Comparison of ENCODE assay signal across 10 cellular contexts in the genomic region with DNA sequence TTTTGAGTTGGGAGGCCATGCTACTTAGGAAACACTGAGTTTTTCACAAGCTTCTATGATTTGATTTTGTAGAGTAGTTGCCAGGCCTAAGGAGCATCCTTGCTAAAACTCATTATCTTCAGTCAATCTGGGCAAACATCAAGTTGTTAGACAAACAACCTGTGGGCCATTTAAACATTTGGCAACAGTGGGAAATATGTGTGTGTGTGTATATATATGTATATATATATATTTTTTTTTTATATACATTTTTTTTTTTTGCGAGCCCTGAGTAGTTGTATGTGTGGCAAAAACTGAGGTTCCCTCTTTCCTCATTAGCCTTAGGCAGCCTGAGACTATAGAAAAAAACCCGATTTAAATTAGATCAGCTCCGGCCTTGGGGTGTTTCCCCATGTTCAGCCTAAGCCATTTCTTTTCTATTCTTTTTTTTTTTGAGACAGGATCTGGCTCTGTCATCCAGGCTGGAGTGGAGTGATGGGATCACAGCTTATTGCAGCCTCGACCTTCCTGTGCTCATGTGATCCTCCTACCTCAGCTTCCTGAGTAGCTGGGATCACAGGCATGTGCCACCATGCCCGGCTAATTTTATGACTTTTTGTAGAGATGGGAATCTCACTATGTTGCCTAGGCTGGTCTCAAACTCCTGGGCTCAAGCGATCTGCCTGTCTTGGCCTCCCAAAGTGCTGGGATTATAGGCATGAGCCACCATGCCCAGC. TPM values are rescaled to one million over a fixed set of nuclear protein-coding genes. Genes with fewer than 3 reads are reported as not detected.
DNase-seq lines count a peak whose midpoint lies in the region; ATAC-seq and TF ChIP-seq lines count a peak whose summit lies in the region.
"Had no signal": no experiment of that assay in that cellular context is flagged by ENCODE, and none has a peak within 500 bp of the region (broad histone marks: within the 10 kb centered on the region; RNA-seq: fewer than 3 reads in every experiment).

No MANE protein-coding gene starts in this region.

- peaks cover 1% of the 10 kb centered on the region for H3K36me3 Mint-ChIP-seq in activated T-cell treated with anti-CD3 and anti-CD28 coated beads, Interleukin-2, amount 50 U/mL, for 4 hours (ENCODE audit: insufficient read depth)
- peaks cover 7% of the 10 kb centered on the region for H3K36me3 Mint-ChIP-seq in activated CD8-positive, alpha-beta T cell treated with anti-CD3 and anti-CD28 coated beads for 36 hours (ENCODE audit: low read depth)

- CTCF ChIA-PET in activated CD8-positive, alpha-beta T cell treated with anti-CD3 and anti-CD28 coated beads for 36 hours (lab: Charles Lee): interaction anchor here (0.8 to 4.4 kb wide), 3 partner anchors 17 to 108 kb away, joined by 3 to 35 read pairs (median 6); partner anchors contain the start of genes HTD2 and RPP14

- H3K4me3 Mint-ChIP-seq in activated T-cell treated with anti-CD3 and anti-CD28 coated beads, Interleukin-2, amount 50 U/mL, for 4 hours: peak overlapping the region; percentile 38
- H3K4me3 Mint-ChIP-seq in activated CD8-positive, alpha-beta T cell treated with anti-CD3 and anti-CD28 coated beads for 36 hours: peak overlapping the region; percentile 2
- peak overlapping the region; percentile 54 to 67 for H3K4me3 Mint-ChIP-seq in stimulated activated naive CD8-positive, alpha-beta T cell treated with anti-CD3 and anti-CD28 coated beads, Interleukin-15, amount 100 ng/mL, for 72 hours

- POLR2A ChIA-PET in activated CD8-positive, alpha-beta T cell treated with anti-CD3 and anti-CD28 coated beads for 36 hours (lab: Charles Lee): interaction anchor here (1.0 to 1.5 kb wide), 3 partner anchors 8 to 16 kb away, joined by 3 to 7 read pairs (median 4); partner anchors contain the start of gene PXK

- no peaks in the 10 kb centered on the region for H3K27me3 Mint-ChIP-seq in activated T-cell treated with anti-CD3 and anti-CD28 coated beads, Interleukin-2, amount 50 U/mL, for 4 hours (ENCODE audit: low read depth)
- no peaks in the 10 kb centered on the region for H3K27me3 Mint-ChIP-seq in activated CD8-positive, alpha-beta T cell treated with anti-CD3 and anti-CD28 coated beads for 36 hours
- H3K27me3 Mint-ChIP-seq in stimulated activated naive CD8-positive, alpha-beta T cell treated with anti-CD3 and anti-CD28 coated beads, Interleukin-15, amount 100 ng/mL, for 72 hours: no peaks in the 10 kb centered on the region

- H3K4me1 Mint-ChIP-seq in activated T-cell treated with anti-CD3 and anti-CD28 coated beads, Interleukin-2, amount 50 U/mL, for 4 hours (ENCODE audit: low read depth): peaks cover 31% of the 10 kb centered on the region
- H3K4me1 Mint-ChIP-seq in activated CD8-positive, alpha-beta T cell treated with anti-CD3 and anti-CD28 coated beads for 36 hours (ENCODE audit: low read depth): peaks cover 40% of the 10 kb centered on the region
- H3K4me1 Mint-ChIP-seq in stimulated activated naive CD8-positive, alpha-beta T cell treated with anti-CD3 and anti-CD28 coated beads, Interleukin-15, amount 100 ng/mL, for 72 hours: peaks cover 47% of the 10 kb centered on the region

- no peaks in the 10 kb centered on the region for H3K9me3 Mint-ChIP-seq in activated T-cell treated with anti-CD3 and anti-CD28 coated beads, Interleukin-2, amount 50 U/mL, for 4 hours
- H3K9me3 Mint-ChIP-seq in activated CD8-positive, alpha-beta T cell treated with anti-CD3 and anti-CD28 coated beads for 36 hours: no peaks in the 10 kb centered on the region
- H3K9me3 Mint-ChIP-seq in stimulated activated naive CD8-positive, alpha-beta T cell treated with anti-CD3 and anti-CD28 coated beads, Interleukin-15, amount 100 ng/mL, for 72 hours: no peaks in the 10 kb centered on the region

- no peak for TF ChIP-seq CTCF in activated CD8-positive, alpha-beta T cell treated with anti-CD3 and anti-CD28 coated beads for 36 hours (IDR thresholded peaks at IDR 0.05)

- no peak for DNase-seq in activated T-cell treated with anti-CD3 and anti-CD28 coated beads, Interleukin-2, amount 50 U/mL, for 4 hours
- no peak for DNase-seq in activated T-cell treated with anti-CD3 and anti-CD28 coated beads, Interleukin-2, amount 50 U/mL, for 1 hour
- no peak for DNase-seq in activated CD8-positive, alpha-beta T cell treated with anti-CD3 and anti-CD28 coated beads for 36 hours
- DNase-seq in left kidney (ENCODE audit: low read depth, low spot score) (peak; percentile 49), D341Med (ENCODE audit: low spot score) (no peak)
- no peak for DNase-seq in stimulated activated naive CD8-positive, alpha-beta T cell treated with anti-CD3 and anti-CD28 coated beads, Interleukin-15, amount 100 ng/mL, for 72 hours
- DNase-seq in stimulated activated CD4-positive, alpha-beta T cell treated with anti-CD3 and anti-CD28 coated beads, Interleukin-12 subunit alpha, Interleukin-12 subunit beta, amount 100 ng/mL, for 4 hours: no peak
- DNase-seq: GDM1, SJCRH30 had no signal

- no peak for ATAC-seq in activated T-cell treated with anti-CD3 and anti-CD28 coated beads, Interleukin-2, amount 50 U/mL, for 4 hours
- no peak for ATAC-seq in activated CD8-positive, alpha-beta T cell treated with anti-CD3 and anti-CD28 coated beads for 36 hours
- no peak for ATAC-seq in stimulated activated naive CD8-positive, alpha-beta T cell treated with anti-CD3 and anti-CD28 coated beads, Interleukin-15, amount 100 ng/mL, for 72 hours
- no peak for ATAC-seq in HG03439 (IDR thresholded peaks at IDR 0.05; ENCODE audit: unreplicated experiment)

- intact Hi-C loops in activated CD8-positive, alpha-beta T cell treated with anti-CD3 and anti-CD28 coated beads for 36 hours (cut with micrococcal nuclease): loop anchor here (5.0 kb wide), 2 partner anchors 87 to 207 kb away; no protein-coding TSS in a partner anchor

- H3K27ac Mint-ChIP-seq in activated CD8-positive, alpha-beta T cell treated with anti-CD3 and anti-CD28 coated beads for 36 hours: peak overlapping the region; percentile 87
- H3K27ac Mint-ChIP-seq in stimulated activated naive CD8-positive, alpha-beta T cell treated with anti-CD3 and anti-CD28 coated beads, Interleukin-15, amount 100 ng/mL, for 72 hours: peak overlapping the region; percentile 96

RNA-seq across cellular contexts. Expression of gene PXK, which starts 7.9 kb away (rescaled TPM):
- total RNA-seq in activated T-cell treated with anti-CD3 and anti-CD28 coated beads, Interleukin-2, amount 50 U/mL, for 4 hours: 10 to 100 TPM; 30.1 to 40.2 (median 32.2) TPM
- total RNA-seq in activated CD8-positive, alpha-beta T cell treated with anti-CD3 and anti-CD28 coated beads for 36 hours: 10 to 100 TPM; 22.2 to 23.6 TPM

RNA-seq across cellular contexts. Expression of gene HTD2, which starts 18.5 kb away (rescaled TPM):
- total RNA-seq in activated T-cell treated with anti-CD3 and anti-CD28 coated beads, Interleukin-2, amount 50 U/mL, for 4 hours: 10 to 100 TPM; 14.4 to 16.1 (median 15.9) TPM
- total RNA-seq in activated CD8-positive, alpha-beta T cell treated with anti-CD3 and anti-CD28 coated beads for 36 hours: 1 to 10 TPM; 8.4 to 9.6 TPM

RNA-seq across cellular contexts. Expression of gene RPP14, which starts 18.8 kb away (rescaled TPM):
- total RNA-seq in activated T-cell treated with anti-CD3 and anti-CD28 coated beads, Interleukin-2, amount 50 U/mL, for 4 hours: 10 to 100 TPM; 21.6 to 24.8 (median 23.8) TPM
- total RNA-seq in activated CD8-positive, alpha-beta T cell treated with anti-CD3 and anti-CD28 coated beads for 36 hours: 10 to 100 TPM; 16.1 to 18.0 TPM

Comparison
In these comparisons a context has a peak if more than half of its experiments do, and no peak if none do; other contexts are left out.
1. H3K4me3 Mint-ChIP-seq: peak in every context shown above with its lines; median percentile 60 in stimulated activated naive CD8-positive, alpha-beta T cell treated with anti-CD3 and anti-CD28 coated beads, Interleukin-15, amount 100 ng/mL, for 72 hours; 38 in activated T-cell treated with anti-CD3 and anti-CD28 coated beads, Interleukin-2, amount 50 U/mL, for 4 hours; 2 in activated CD8-positive, alpha-beta T cell treated with anti-CD3 and anti-CD28 coated beads for 36 hours.